19 cellular contexts compared by ENCODE assay signal in genomic region chr11:70106757-70107156, GRCh38. TPM values are rescaled to one million over a fixed set of nuclear protein-coding genes. Genes with fewer than 3 reads are reported as not detected.
A peak's percentile ranks its signal among the peaks of the same experiment; 100 is the strongest.
DNase-seq lines count a peak whose midpoint lies in the region; ATAC-seq and TF ChIP-seq lines count a peak whose summit lies in the region.
"Had no signal": no experiment of that assay in that cellular context is flagged by ENCODE, and none has a peak within 500 bp of the region (broad histone marks: within the 10 kb centered on the region; RNA-seq: fewer than 3 reads in every experiment).

No MANE protein-coding gene starts in this region.

- H3K27ac Mint-ChIP-seq in nephron progenitor cell = peak overlapping the region; percentile 21
- H3K27ac Mint-ChIP-seq: HFFc6, IgD-negative memory B cell had no signal

- ATAC-seq in body of pancreas (peak; percentile 3), upper lobe of left lung (ENCODE audit: low FRiP score in 2 of 2) (no peak), HG03571 (IDR thresholded peaks at IDR 0.05; ENCODE audit: unreplicated experiment) (no peak)
- ATAC-seq: Panc1 had no signal

- no peak overlapping the region for H3K9ac ChIP-seq in skeletal muscle tissue (ENCODE audit: low read depth in 1 of 3, low read length in 3 of 3)

- H3K36me3 Mint-ChIP-seq in nephron progenitor cell (ENCODE audit: low read depth) = no peaks in the 10 kb centered on the region
- H3K36me3 Mint-ChIP-seq: IgD-negative memory B cell had no signal

- no peaks in the 10 kb centered on the region for H3K9me3 Mint-ChIP-seq in nephron progenitor cell
- H3K9me3 Mint-ChIP-seq: HFFc6, IgD-negative memory B cell had no signal

- H3K4me3 ChIP-seq in HEK293 (ENCODE audit: low read depth, low read length) (no peak overlapping the region), body of pancreas (no peak overlapping the region), skeletal muscle tissue (ENCODE audit: low read length in 3 of 3) (no peak overlapping the region), upper lobe of left lung (no peak overlapping the region)

- POLR2A ChIA-PET in HEK293 (lab: Yijun Ruan, JAX) = no interaction called here

- WGBS in body of pancreas, 2 donors = 62 to 63% methylated on average over 5 of the region's 5 CpGs
- WGBS in upper lobe of left lung, 2 donors = 70 to 88% methylated on average over 5 of the region's 5 CpGs

- TF ChIP-seq POLR2A in body of pancreas (IDR thresholded peaks at IDR 0.05) = no peak
- no peak for TF ChIP-seq POLR2A in upper lobe of left lung (IDR thresholded peaks at IDR 0.05)

- TF ChIP-seq CTCF in HEK293 (tag by site-specific recombination; IDR thresholded peaks at IDR 0.05) (no peak), body of pancreas (IDR thresholded peaks at IDR 0.05) (no peak), nephron progenitor cell (IDR thresholded peaks at IDR 0.05) (no peak), upper lobe of left lung (IDR thresholded peaks at IDR 0.05) (no peak)

- H3K27ac ChIP-seq in HEK293 (ENCODE audit: extremely low read depth, low read depth, low read length) = no peak overlapping the region
- peak overlapping the region in 3 of 4 donors; percentile 33 to 59 (median 51) for H3K27ac ChIP-seq in body of pancreas
- H3K27ac ChIP-seq in skeletal muscle tissue (ENCODE audit: low read depth, low read length) = peak overlapping the region; percentile 69
- H3K27ac ChIP-seq in upper lobe of left lung = no peak overlapping the region

- intact Hi-C loops in body of pancreas (cut with DNase I) = no loop called here

- H3K4me1 Mint-ChIP-seq in nephron progenitor cell = peaks cover 89% of the 10 kb centered on the region
- H3K4me1 Mint-ChIP-seq: IgD-negative memory B cell had no signal

- DNase-seq in body of pancreas = no peak
- DNase-seq in nephron progenitor cell = no peak
- no peak for DNase-seq in stimulated activated CD4-positive, alpha-beta T cell treated with anti-CD3 and anti-CD28 coated beads, Interleukin-1b, Interleukin-23, amount 100 ng/mL, for 48 hours
- DNase-seq in upper lobe of left lung = no peak
- DNase-seq in A172 (ENCODE audit: low spot score) = no peak
- DNase-seq: BE2C, DMS53, GDM1, HFFc6, NCI-H1105 treated with DMSO at 0.1 percent for 48 hours, NCI-H2029 treated with DMSO at 0.1 percent for 48 hours, NCI-H2171, NCI-H524, NCI-H774 had no signal

- no peaks in the 10 kb centered on the region for H3K36me3 ChIP-seq in HEK293 (ENCODE audit: control insufficient read depth in 2 of 2, insufficient read depth in 1 of 2, low read length in 2 of 2)
- H3K36me3 ChIP-seq in body of pancreas (replicated peaks in 1 of 2; ENCODE audit: insufficient read depth in 1 of 2, low read depth in 2 of 2) = no peaks in the 10 kb centered on the region
- no peaks in the 10 kb centered on the region for H3K36me3 ChIP-seq in skeletal muscle tissue (ENCODE audit: control insufficient read depth in 3 of 3, insufficient read depth in 3 of 3, low read length in 3 of 3)
- H3K36me3 ChIP-seq in upper lobe of left lung = no peaks in the 10 kb centered on the region
- H3K36me3 ChIP-seq: BE2C had no signal

- H3K27me3 Mint-ChIP-seq in nephron progenitor cell (ENCODE audit: low read depth, poor library complexity) = peaks cover 6% of the 10 kb centered on the region

- CTCF ChIA-PET in HEK293 (lab: Yijun Ruan, JAX) = no interaction called here

- no peaks in the 10 kb centered on the region for H3K27me3 ChIP-seq in body of pancreas
- peaks cover 0 to 12% (median 10%) of the 10 kb centered on the region in 3 donors for H3K27me3 ChIP-seq in skeletal muscle tissue (ENCODE audit: control insufficient read depth in 3 of 3, insufficient read depth in 3 of 3, low read length in 3 of 3)
- H3K27me3 ChIP-seq in upper lobe of left lung = no peaks in the 10 kb centered on the region
- H3K27me3 ChIP-seq: BE2C had no signal

- no peak overlapping the region for H3K4me3 Mint-ChIP-seq in nephron progenitor cell
- H3K4me3 Mint-ChIP-seq: HFFc6, IgD-negative memory B cell had no signal

- no peaks in the 10 kb centered on the region for H3K9me3 ChIP-seq in HEK293 (ENCODE audit: control insufficient read depth, insufficient read depth, low read depth, low read length)
- H3K9me3 ChIP-seq in body of pancreas = no peaks in the 10 kb centered on the region
- H3K9me3 ChIP-seq in skeletal muscle tissue (ENCODE audit: control insufficient read depth in 3 of 3, low read length in 3 of 3) = no peaks in the 10 kb centered on the region
- H3K9me3 ChIP-seq in upper lobe of left lung = no peaks in the 10 kb centered on the region
- H3K9me3 ChIP-seq: BE2C had no signal

- TF ChIP-seq EP300 in upper lobe of left lung (IDR thresholded peaks at IDR 0.05) = no peak

- H3K4me1 ChIP-seq in HEK293 (ENCODE audit: control insufficient read depth, insufficient read depth, low read length) (peaks cover 3% of the 10 kb centered on the region; the same call in 1 of the 2 replicates), body of pancreas (peaks cover 6% of the 10 kb centered on the region), skeletal muscle tissue (ENCODE audit: control insufficient read depth in 3 of 3, insufficient read depth in 3 of 3, low read length in 3 of 3) (peaks cover 9 to 64% (median 43%) of the 10 kb centered on the region in 3 donors), upper lobe of left lung (peaks cover 0 to 12% (median 2%) of the 10 kb centered on the region in 4 donors)

TF ChIP-seq in HEK293, 187 proteins besides CTCF, POLR2A, EP300 and RAD21:
- peak; percentile 91 for TF ChIP-seq ZNF16 (tag by site-specific recombination; IDR thresholded peaks at IDR 0.05; ENCODE audit: low read depth)
- TF ChIP-seq ZIC2 (tag by site-specific recombination; IDR thresholded peaks at IDR 0.05) = no peak
- TF ChIP-seq ZNF138 (tag by site-specific recombination; IDR thresholded peaks at IDR 0.05; ENCODE audit: borderline replicate concordance) = no peak
- TF ChIP-seq ZNF623 (tag by site-specific recombination; IDR thresholded peaks at IDR 0.05) = no peak
- peak; percentile 29; the same call in 1 of the 2 replicates for TF ChIP-seq ZNF341 (tag by site-specific recombination; IDR thresholded peaks at IDR 0.05; ENCODE audit: low read depth)

RNA-seq across cellular contexts. Expression of gene ANO1, which starts 28.6 kb away (rescaled TPM):
- total RNA-seq in body of pancreas (10 to 100 TPM in 1 of 2 donors, 1 to 10 TPM in 1; 7.3 to 23.1 TPM), skeletal muscle tissue (1.6 TPM), upper lobe of left lung (10 to 100 TPM in 2 of 6 donors, 1 to 10 TPM in 4; 4.8 to 13.2 (median 7.2) TPM)
- 1.8 and 2.6 TPM in 2 replicates for total RNA-seq in A172 (2014; rRNA removed; shearing (Covaris generic))
- total RNA-seq: HFFc6 had no signal

Comparison
In these comparisons a context has a peak if more than half of its experiments do, and no peak if none do; other contexts are left out.
1. H3K27ac ChIP-seq: peak in body of pancreas (3 of 4) and skeletal muscle tissue (single experiment); none in HEK293 (single experiment) and upper lobe of left lung (0 of 4).